8 cellular contexts compared by ENCODE assay signal in genomic region chr3:87228316-87228715, GRCh38. TPM values are rescaled to one million over a fixed set of nuclear protein-coding genes. Genes with fewer than 3 reads are reported as not detected.
DNase-seq lines count a peak whose midpoint lies in the region; ATAC-seq and TF ChIP-seq lines count a peak whose summit lies in the region.

No MANE protein-coding gene starts in this region.

- no peak for TF ChIP-seq CTCF in suprapubic skin (IDR thresholded peaks at IDR 0.05)

- no peaks in the 10 kb centered on the region for H3K9me3 Mint-ChIP-seq in activated CD4-positive, alpha-beta T cell treated with anti-CD3 and anti-CD28 coated beads, Interleukin-2, amount 10 ng/mL, durations not matched to agents 24 days and 14 days
- H3K9me3 Mint-ChIP-seq in activated T-helper 1 cell treated with anti-CD3 and anti-CD28 coated beads, Interleukin-12 subunit alpha, Interleukin-12 subunit beta, Interleukin-2, Interleukin-4 antibody, amounts not matched to agents 30 ng/mL and 10 ng/mL and 1 ng/mL, durations not matched to agents 14 hours and 24 hours and 36 hours, result no peaks in the 10 kb centered on the region
- no peaks in the 10 kb centered on the region for H3K9me3 Mint-ChIP-seq in immature natural killer cell

- H3K36me3 ChIP-seq in suprapubic skin, result no peaks in the 10 kb centered on the region

- ATAC-seq in HG02798 (IDR thresholded peaks at IDR 0.05; ENCODE audit: poor library complexity, unreplicated experiment), result no peak

- H3K9me3 ChIP-seq in suprapubic skin, result no peaks in the 10 kb centered on the region

- peak overlapping the region; percentile 100 for H3K4me3 Mint-ChIP-seq in activated CD4-positive, alpha-beta T cell treated with anti-CD3 and anti-CD28 coated beads, Interleukin-2, amount 10 ng/mL, durations not matched to agents 24 days and 14 days
- H3K4me3 Mint-ChIP-seq in activated T-helper 1 cell treated with anti-CD3 and anti-CD28 coated beads, Interleukin-12 subunit alpha, Interleukin-12 subunit beta, Interleukin-2, Interleukin-4 antibody, amounts not matched to agents 30 ng/mL and 10 ng/mL and 1 ng/mL, durations not matched to agents 14 hours and 24 hours and 36 hours, result peak overlapping the region; percentile 98
- H3K4me3 Mint-ChIP-seq in immature natural killer cell, result peak overlapping the region; percentile 93 to 98 (median 97)

- TF ChIP-seq POLR2A in suprapubic skin (IDR thresholded peaks at IDR 0.05), result no peak

- no peak for DNase-seq in activated CD4-positive, alpha-beta T cell treated with anti-CD3 and anti-CD28 coated beads, Interleukin-2, amount 10 ng/mL, durations not matched to agents 24 days and 14 days
- DNase-seq in activated CD4-positive, alpha-beta T cell treated with anti-CD3 and anti-CD28 coated beads, Interleukin-2, amount 50 U/mL, for 4 hours, result no peak
- no peak for DNase-seq in activated T-helper 1 cell treated with anti-CD3 and anti-CD28 coated beads, Interleukin-12 subunit alpha, Interleukin-12 subunit beta, Interleukin-2, Interleukin-4 antibody, amounts not matched to agents 30 ng/mL and 10 ng/mL and 1 ng/mL, durations not matched to agents 14 hours and 24 hours and 36 hours (ENCODE audit: low spot score)
- DNase-seq in immature natural killer cell (no peak), suprapubic skin (ENCODE audit: low spot score in 2 of 2) (no peak), NCI-H2196 treated with DMSO at 0.1 percent for 48 hours (lab: John Stamatoyannopoulos, UW; ENCODE audit: unreplicated experiment) (no peak), NCI-H345 (lab: John Stamatoyannopoulos, UW) (no peak)

- H3K4me3 ChIP-seq in suprapubic skin, result peak overlapping the region; percentile 92

- peaks cover 17% of the 10 kb centered on the region for H3K27me3 Mint-ChIP-seq in activated CD4-positive, alpha-beta T cell treated with anti-CD3 and anti-CD28 coated beads, Interleukin-2, amount 10 ng/mL, durations not matched to agents 24 days and 14 days
- peaks cover 13% of the 10 kb centered on the region for H3K27me3 Mint-ChIP-seq in activated T-helper 1 cell treated with anti-CD3 and anti-CD28 coated beads, Interleukin-12 subunit alpha, Interleukin-12 subunit beta, Interleukin-2, Interleukin-4 antibody, amounts not matched to agents 30 ng/mL and 10 ng/mL and 1 ng/mL, durations not matched to agents 14 hours and 24 hours and 36 hours (ENCODE audit: insufficient read depth)
- peaks cover 10 to 16% (median 12%) of the 10 kb centered on the region in 3 donors for H3K27me3 Mint-ChIP-seq in immature natural killer cell (ENCODE audit: low read depth in 3 of 3)

- no peak overlapping the region for H3K27ac ChIP-seq in suprapubic skin

- H3K27me3 ChIP-seq in suprapubic skin, result no peaks in the 10 kb centered on the region

- H3K4me1 ChIP-seq in suprapubic skin, result peaks cover 49% of the 10 kb centered on the region

- TF ChIP-seq EP300 in suprapubic skin (IDR thresholded peaks at IDR 0.05), result no peak

- H3K27ac Mint-ChIP-seq in activated CD4-positive, alpha-beta T cell treated with anti-CD3 and anti-CD28 coated beads, Interleukin-2, amount 10 ng/mL, durations not matched to agents 24 days and 14 days, result no peak overlapping the region
- H3K27ac Mint-ChIP-seq in activated T-helper 1 cell treated with anti-CD3 and anti-CD28 coated beads, Interleukin-12 subunit alpha, Interleukin-12 subunit beta, Interleukin-2, Interleukin-4 antibody, amounts not matched to agents 30 ng/mL and 10 ng/mL and 1 ng/mL, durations not matched to agents 14 hours and 24 hours and 36 hours, result no peak overlapping the region
- H3K27ac Mint-ChIP-seq in immature natural killer cell, result peak overlapping the region in 5 of 6 donors; percentile 92 to 97 (median 94)

- peaks cover 33% of the 10 kb centered on the region for H3K4me1 Mint-ChIP-seq in activated CD4-positive, alpha-beta T cell treated with anti-CD3 and anti-CD28 coated beads, Interleukin-2, amount 10 ng/mL, durations not matched to agents 24 days and 14 days
- peaks cover 31% of the 10 kb centered on the region for H3K4me1 Mint-ChIP-seq in activated T-helper 1 cell treated with anti-CD3 and anti-CD28 coated beads, Interleukin-12 subunit alpha, Interleukin-12 subunit beta, Interleukin-2, Interleukin-4 antibody, amounts not matched to agents 30 ng/mL and 10 ng/mL and 1 ng/mL, durations not matched to agents 14 hours and 24 hours and 36 hours (ENCODE audit: low read depth)
- peaks cover 31 to 52% of the 10 kb centered on the region in 2 donors for H3K4me1 Mint-ChIP-seq in immature natural killer cell

- H3K36me3 Mint-ChIP-seq in activated CD4-positive, alpha-beta T cell treated with anti-CD3 and anti-CD28 coated beads, Interleukin-2, amount 10 ng/mL, durations not matched to agents 24 days and 14 days (ENCODE audit: low read depth), result peaks cover 15% of the 10 kb centered on the region
- peaks cover 6% of the 10 kb centered on the region for H3K36me3 Mint-ChIP-seq in activated T-helper 1 cell treated with anti-CD3 and anti-CD28 coated beads, Interleukin-12 subunit alpha, Interleukin-12 subunit beta, Interleukin-2, Interleukin-4 antibody, amounts not matched to agents 30 ng/mL and 10 ng/mL and 1 ng/mL, durations not matched to agents 14 hours and 24 hours and 36 hours (ENCODE audit: low read depth)
- H3K36me3 Mint-ChIP-seq in immature natural killer cell, result no peaks in the 10 kb centered on the region

- 13% methylated on average over 1 of the region's 1 CpG for WGBS in suprapubic skin

- intact Hi-C loops in activated CD4-positive, alpha-beta T cell treated with anti-CD3 and anti-CD28 coated beads, Interleukin-2, amount 10 ng/mL, durations not matched to agents 24 days and 14 days (cut with micrococcal nuclease), result loop anchor here (10.0 kb wide), 1 partner anchor 926 kb away; no protein-coding TSS in a partner anchor
- intact Hi-C loops in activated T-helper 1 cell treated with anti-CD3 and anti-CD28 coated beads, Interleukin-12 subunit alpha, Interleukin-12 subunit beta, Interleukin-2, Interleukin-4 antibody, amounts not matched to agents 30 ng/mL and 10 ng/mL and 1 ng/mL, durations not matched to agents 14 hours and 24 hours and 36 hours (cut with micrococcal nuclease), result loop anchor here (5.0 kb wide), 2 partner anchors 141 to 919 kb away; partner anchors contain the start of gene C3orf38

RNA-seq across cellular contexts. Expression of gene CHMP2B, which starts 1.2 kb away (rescaled TPM):
- total RNA-seq in activated CD4-positive, alpha-beta T cell treated with anti-CD3 and anti-CD28 coated beads, Interleukin-2, amount 10 ng/mL, durations not matched to agents 24 days and 14 days, result 25.3 and 27.2 TPM in 2 replicates
- 28.2 and 29.6 TPM in 2 replicates for total RNA-seq in activated T-helper 1 cell treated with anti-CD3 and anti-CD28 coated beads, Interleukin-12 subunit alpha, Interleukin-12 subunit beta, Interleukin-2, Interleukin-4 antibody, amounts not matched to agents 30 ng/mL and 10 ng/mL and 1 ng/mL, durations not matched to agents 14 hours and 24 hours and 36 hours
- 10 to 100 TPM; 32.2 to 59.2 (median 48.5) TPM for polyA plus RNA-seq in immature natural killer cell
- 10 to 100 TPM; 27.4 to 43.5 (median 31.1) TPM for total RNA-seq in suprapubic skin

RNA-seq across cellular contexts. Expression of gene POU1F1, which starts 48.1 kb away (rescaled TPM):
- not detected in 2 replicates for total RNA-seq in activated CD4-positive, alpha-beta T cell treated with anti-CD3 and anti-CD28 coated beads, Interleukin-2, amount 10 ng/mL, durations not matched to agents 24 days and 14 days
- total RNA-seq in activated T-helper 1 cell treated with anti-CD3 and anti-CD28 coated beads, Interleukin-12 subunit alpha, Interleukin-12 subunit beta, Interleukin-2, Interleukin-4 antibody, amounts not matched to agents 30 ng/mL and 10 ng/mL and 1 ng/mL, durations not matched to agents 14 hours and 24 hours and 36 hours, result not detected in 2 replicates
- polyA plus RNA-seq in immature natural killer cell, result not detected
- total RNA-seq in suprapubic skin, result not detected

Comparison
In these comparisons a context has a peak if more than half of its experiments do, and no peak if none do; other contexts are left out.
1. H3K27ac Mint-ChIP-seq: peak in immature natural killer cell (5 of 6); none in activated CD4-positive, alpha-beta T cell treated with anti-CD3 and anti-CD28 coated beads, Interleukin-2, amount 10 ng/mL, durations not matched to agents 24 days and 14 days (single experiment) and activated T-helper 1 cell treated with anti-CD3 and anti-CD28 coated beads, Interleukin-12 subunit alpha, Interleukin-12 subunit beta, Interleukin-2, Interleukin-4 antibody, amounts not matched to agents 30 ng/mL and 10 ng/mL and 1 ng/mL, durations not matched to agents 14 hours and 24 hours and 36 hours (single experiment).
2. Peak in every context shown above with its lines, with median percentiles within 50 percentile points of each other: H3K4me3 Mint-ChIP-seq.